Comparison of ENCODE assay signal across 11 cellular contexts in genomic region chr12:6140646-6141045, GRCh38. TPM values are rescaled to one million over a fixed set of nuclear protein-coding genes. Genes with fewer than 3 reads are reported as not detected.
DNase-seq lines count a peak whose midpoint lies in the region; ATAC-seq, FAIRE-seq and TF ChIP-seq lines count a peak whose summit lies in the region.
"Had no signal": no experiment of that assay in that cellular context is flagged by ENCODE, and none has a peak within 500 bp of the region (broad histone marks: within the 10 kb centered on the region; RNA-seq: fewer than 3 reads in every experiment).

No MANE protein-coding gene starts in this region.

- H3K4me3 ChIP-seq in liver (ENCODE audit: low read depth in 1 of 3, low read length in 3 of 3): no peak overlapping the region
- H3K4me3 ChIP-seq in HepG2 (replicated peaks in 1 of 3; ENCODE audit: insufficient read depth in 1 of 3, low read depth in 2 of 3, low read length in 3 of 3): no peak overlapping the region

- H3K4me3 Mint-ChIP-seq in dendritic cell treated with granulocyte-macrophage colony-stimulating factor and Interleukin-4, amounts not matched to agents 40 ng/mL and 50 ng/mL, for 4 days: peak overlapping the region; percentile 58
- H3K4me3 Mint-ChIP-seq in natural killer cell treated with Interleukin-12 subunit alpha and Interleukin-12 subunit beta and Interleukin-15 and Interleukin-18, amount 100 ng/mL, for 72 hours: peak overlapping the region; percentile 39

- TF ChIP-seq RAD21 in liver (IDR thresholded peaks at IDR 0.05): no peak
- TF ChIP-seq RAD21 in HepG2 (CRISPR knock-in tag; IDR thresholded peaks at IDR 0.05): no peak

- peaks cover 73% of the 10 kb centered on the region for H3K4me1 Mint-ChIP-seq in dendritic cell treated with granulocyte-macrophage colony-stimulating factor and Interleukin-4, amounts not matched to agents 40 ng/mL and 50 ng/mL, for 4 days (ENCODE audit: low read depth)
- peaks cover 24% of the 10 kb centered on the region in 2 donors for H3K4me1 Mint-ChIP-seq in natural killer cell treated with Interleukin-12 subunit alpha and Interleukin-12 subunit beta and Interleukin-15 and Interleukin-18, amount 100 ng/mL, for 72 hours (ENCODE audit: low read depth in 2 of 2)

- H4K20me1 ChIP-seq in HepG2 (ENCODE audit: insufficient read depth, low read length): no peaks in the 10 kb centered on the region

- no peaks in the 10 kb centered on the region for H3K9me3 Mint-ChIP-seq in dendritic cell treated with granulocyte-macrophage colony-stimulating factor and Interleukin-4, amounts not matched to agents 40 ng/mL and 50 ng/mL, for 4 days
- no peaks in the 10 kb centered on the region for H3K9me3 Mint-ChIP-seq in natural killer cell treated with Interleukin-12 subunit alpha and Interleukin-12 subunit beta and Interleukin-15 and Interleukin-18, amount 100 ng/mL, for 72 hours

- TF ChIP-seq POLR2A in HepG2 (IDR thresholded peaks at IDR 0.05; ENCODE audit: insufficient read depth in 1 of 2, low read depth in 2 of 2, low read length in 2 of 2): no peak

- ATAC-seq in HepG2 (no peak), HG02759 (IDR thresholded peaks at IDR 0.05; ENCODE audit: unreplicated experiment) (no peak)
- no peak for ATAC-seq in natural killer cell treated with Interleukin-12 subunit alpha and Interleukin-12 subunit beta and Interleukin-15 and Interleukin-18, amount 100 ng/mL, for 72 hours

- H2AFZ ChIP-seq in HepG2 (ENCODE audit: low read length): no peak overlapping the region

- peaks cover 3% of the 10 kb centered on the region for H3K27me3 Mint-ChIP-seq in dendritic cell treated with granulocyte-macrophage colony-stimulating factor and Interleukin-4, amounts not matched to agents 40 ng/mL and 50 ng/mL, for 4 days
- H3K27me3 Mint-ChIP-seq in natural killer cell treated with Interleukin-12 subunit alpha and Interleukin-12 subunit beta and Interleukin-15 and Interleukin-18, amount 100 ng/mL, for 72 hours: peaks cover 3 to 8% of the 10 kb centered on the region in 2 donors

- POLR2A ChIA-PET in HepG2 (lab: Yijun Ruan, JAX): no interaction called here

- H3K27me3 ChIP-seq in liver (ENCODE audit: control insufficient read depth in 4 of 4, insufficient read depth in 4 of 4, low read length in 3 of 4) (no peaks in the 10 kb centered on the region), HepG2 (ENCODE audit: control insufficient read depth in 1 of 2, insufficient read depth in 2 of 2, low read length in 2 of 2) (no peaks in the 10 kb centered on the region)

- H3K79me2 ChIP-seq in HepG2 (ENCODE audit: insufficient read depth, low read length): no peaks in the 10 kb centered on the region

- no peak for FAIRE-seq in HepG2 (lab: Jason Lieb, UNC)
- FAIRE-seq: H54 had no signal

- H3K4me1 ChIP-seq in liver (ENCODE audit: control insufficient read depth in 4 of 4, insufficient read depth in 4 of 4, low read length in 3 of 4) (peaks cover 0 to 6% (median 0%) of the 10 kb centered on the region in 4 donors), HepG2 (ENCODE audit: insufficient read depth, low read length) (no peaks in the 10 kb centered on the region)

- no peak overlapping the region for H3K4me2 ChIP-seq in HepG2 (ENCODE audit: low read depth, low read length)

- CTCF ChIA-PET in HepG2 (lab: Yijun Ruan, JAX; ENCODE audit: low intra/inter-chr PET ratio, low total read pairs): no interaction called here

- H3K9me3 ChIP-seq in liver (ENCODE audit: control insufficient read depth in 4 of 4, low read length in 3 of 4) (no peaks in the 10 kb centered on the region), HepG2 (ENCODE audit: low read length) (no peaks in the 10 kb centered on the region)

- peaks cover 8% of the 10 kb centered on the region for H3K36me3 Mint-ChIP-seq in dendritic cell treated with granulocyte-macrophage colony-stimulating factor and Interleukin-4, amounts not matched to agents 40 ng/mL and 50 ng/mL, for 4 days (ENCODE audit: low read depth)
- H3K36me3 Mint-ChIP-seq in natural killer cell treated with Interleukin-12 subunit alpha and Interleukin-12 subunit beta and Interleukin-15 and Interleukin-18, amount 100 ng/mL, for 72 hours: no peaks in the 10 kb centered on the region

- H3K9ac ChIP-seq in liver (ENCODE audit: low read depth in 1 of 2, low read length in 2 of 2) (no peak overlapping the region), HepG2 (ENCODE audit: insufficient read depth, low read depth, low read length) (no peak overlapping the region)

- no peak for DNase-seq in HepG2 (ENCODE audit: low spot score)
- DNase-seq in natural killer cell treated with Interleukin-12 subunit alpha and Interleukin-12 subunit beta and Interleukin-15 and Interleukin-18, amount 100 ng/mL, for 72 hours (ENCODE audit: low spot score): no peak
- DNase-seq in GDM1 (lab: John Stamatoyannopoulos, UW): no peak
- no peak for DNase-seq in activated CD4-positive, CD25-positive, alpha-beta regulatory T cell (lab: John Stamatoyannopoulos, UW)
- no peak for DNase-seq in mucosa of gallbladder (ENCODE audit: low spot score)
- DNase-seq: NCI-H2029, T1000 had no signal

- in situ Hi-C loops in HepG2 (cut with HindIII; ENCODE audit: extremely low pct_ligation_motif_present, low pct_unique_long_range_greater_than_20kb): no loop called here

- peak overlapping the region; percentile 94 for H3K27ac Mint-ChIP-seq in dendritic cell treated with granulocyte-macrophage colony-stimulating factor and Interleukin-4, amounts not matched to agents 40 ng/mL and 50 ng/mL, for 4 days
- H3K27ac Mint-ChIP-seq in natural killer cell treated with Interleukin-12 subunit alpha and Interleukin-12 subunit beta and Interleukin-15 and Interleukin-18, amount 100 ng/mL, for 72 hours: peak overlapping the region; percentile 67 to 77

- H3K36me3 ChIP-seq in liver (ENCODE audit: control insufficient read depth in 4 of 4, insufficient read depth in 3 of 4, low read depth in 1 of 4, low read length in 3 of 4) (no peaks in the 10 kb centered on the region), HepG2 (replicated peaks in 1 of 2; ENCODE audit: control insufficient read depth in 1 of 2, insufficient read depth in 2 of 2, low read length in 2 of 2) (no peaks in the 10 kb centered on the region)

- intact Hi-C loops in HepG2 (cut with micrococcal nuclease; ENCODE audit: unreplicated experiment): no loop called here
- intact Hi-C loops in dendritic cell treated with granulocyte-macrophage colony-stimulating factor and Interleukin-4, amounts not matched to agents 40 ng/mL and 50 ng/mL, for 4 days (cut with micrococcal nuclease): loop anchor here (1.0 kb wide), 1 partner anchor 27 kb away; no protein-coding TSS in a partner anchor

- TF ChIP-seq EP300 in HepG2 (IDR thresholded peaks at IDR 0.05; ENCODE audit: low read depth in 2 of 2, low read length in 2 of 2) (no peak), HepG2 (CRISPR knock-in tag; IDR thresholded peaks at IDR 0.05; ENCODE audit: borderline replicate concordance) (no peak)

- peak overlapping the region; percentile 49 to 66 for H3K27ac ChIP-seq in liver (ENCODE audit: low read depth in 1 of 2, low read length in 2 of 2)
- no peak overlapping the region for H3K27ac ChIP-seq in HepG2 (ENCODE audit: extremely low read length, insufficient read depth, low read length)

- no peak for TF ChIP-seq CTCF in liver (IDR thresholded peaks at IDR 0.05; ENCODE audit: low read depth, low read length, missing input control)
- TF ChIP-seq CTCF in HepG2 (CRISPR knock-in tag; IDR thresholded peaks at IDR 0.05): no peak

- WGBS in liver: 73% methylated on average over 3 of the region's 3 CpGs
- 87% methylated on average over 3 of the region's 3 CpGs for WGBS in HepG2 (ENCODE audit: low lambda C conversion rate)

- BruUV-seq in HepG2 (replicated peaks; lab: Mats Ljungman, UMichigan): no TSS peak

RNA-seq across cellular contexts. Expression of gene VWF, which starts 16.2 kb away (rescaled TPM):
- total RNA-seq in liver: 10 to 100 TPM in 1 of 2 donors, 1 to 10 TPM in 1; 2.1 to 10.8 TPM
- 1 to 10 TPM; 3.3 to 4.6 TPM for polyA plus RNA-seq in liver
- 0.20 and 0.22 TPM in 2 replicates for total RNA-seq in HepG2 (2016; rRNA removed; fragmentation: Illumina TruSeq; extraction: Trizol)
- not detected in 2 replicates for total RNA-seq in HepG2 (2016; cell fraction: cytosol; rRNA removed; fragmentation: Illumina TruSeq; extraction: Trizol; ENCODE audit: low read depth)
- 0.15 and 0.28 TPM in 2 replicates for total RNA-seq in HepG2 (2016; cell fraction: insoluble cytoplasmic fraction; rRNA removed; fragmentation: Illumina TruSeq; extraction: Trizol)
- 0.03 and 0.15 TPM in 2 replicates for total RNA-seq in HepG2 (2016; cell fraction: membrane; rRNA removed; fragmentation: Illumina TruSeq; extraction: Trizol)
- 0.12 and 0.19 TPM in 2 replicates for total RNA-seq in HepG2 (2016; cell fraction: nucleus; rRNA removed; fragmentation: Illumina TruSeq; extraction: Trizol)
- 0.25 and 0.63 TPM in 2 replicates for polyA plus RNA-seq in HepG2 (2011; rRNA removed)
- polyA plus RNA-seq in HepG2 (2011; cell fraction: cytosol; rRNA removed): 0.27 and 0.51 TPM in 2 replicates
- polyA plus RNA-seq in HepG2 (2011; cell fraction: nucleus; rRNA removed): 0.79 and 2.1 TPM in 2 replicates
- 0.89 and 2.0 TPM in 2 replicates for polyA plus RNA-seq in HepG2 (2012)
- 0.08 TPM in 1 of 2 replicates, not detected in the other for polyA plus RNA-seq in HepG2 (2016; cell fraction: cytosol; fragmentation: Illumina TruSeq; extraction: Trizol; ENCODE audit: low read depth)
- polyA plus RNA-seq in HepG2 (2016; cell fraction: insoluble cytoplasmic fraction; fragmentation: Illumina TruSeq; extraction: Trizol; ENCODE audit: low read depth): 0.23 and 0.40 TPM in 2 replicates
- polyA plus RNA-seq in HepG2 (2016; cell fraction: membrane; fragmentation: Illumina TruSeq; extraction: Trizol; ENCODE audit: low read depth): not detected in 2 replicates
- polyA plus RNA-seq in HepG2 (2016; cell fraction: nucleus; fragmentation: Illumina TruSeq; extraction: Trizol; ENCODE audit: insufficient read depth, low read depth): 0.08 and 0.84 TPM in 2 replicates
- 0.21 and 3.2 TPM in 2 replicates for polyA minus RNA-seq in HepG2 (2011; rRNA and poly(A)+ RNA removed; ENCODE audit: low replicate concordance)
- polyA minus RNA-seq in HepG2 (2011; cell fraction: cytosol; rRNA and poly(A)+ RNA removed): 0.26 and 0.89 TPM in 2 replicates
- 1.5 and 2.4 TPM in 2 replicates for polyA minus RNA-seq in HepG2 (2011; cell fraction: nucleus; rRNA and poly(A)+ RNA removed)
- total RNA-seq in natural killer cell treated with Interleukin-12 subunit alpha and Interleukin-12 subunit beta and Interleukin-15 and Interleukin-18, amount 100 ng/mL, for 72 hours: not detected
- 97.3 TPM for total RNA-seq in mucosa of gallbladder

RNA-seq across cellular contexts. Expression of gene CD9, which starts 59.6 kb away (rescaled TPM):
- total RNA-seq in liver (10 to 100 TPM; 18.7 to 25.8 TPM), HepG2 (2016; rRNA removed; fragmentation: Illumina TruSeq; extraction: Trizol) (4.3 and 5.8 TPM in 2 replicates), mucosa of gallbladder (139 TPM)
- polyA plus RNA-seq in liver (10 to 100 TPM; 38.9 to 65.2 TPM), HepG2 (2011; rRNA removed) (38.3 and 40.1 TPM in 2 replicates)
- 1.3 and 2.0 TPM in 2 replicates for total RNA-seq in HepG2 (2016; cell fraction: cytosol; rRNA removed; fragmentation: Illumina TruSeq; extraction: Trizol; ENCODE audit: low read depth)
- 2.4 and 6.9 TPM in 2 replicates for total RNA-seq in HepG2 (2016; cell fraction: insoluble cytoplasmic fraction; rRNA removed; fragmentation: Illumina TruSeq; extraction: Trizol)
- total RNA-seq in HepG2 (2016; cell fraction: membrane; rRNA removed; fragmentation: Illumina TruSeq; extraction: Trizol): 2.1 and 2.4 TPM in 2 replicates
- total RNA-seq in HepG2 (2016; cell fraction: nucleus; rRNA removed; fragmentation: Illumina TruSeq; extraction: Trizol): 5.9 and 6.5 TPM in 2 replicates
- polyA plus RNA-seq in HepG2 (2011; cell fraction: cytosol; rRNA removed): 30.3 and 47.3 TPM in 2 replicates
- 15.2 and 20.2 TPM in 2 replicates for polyA plus RNA-seq in HepG2 (2011; cell fraction: nucleus; rRNA removed)
- polyA plus RNA-seq in HepG2 (2012): 30.0 and 52.7 TPM in 2 replicates
- 1.4 and 1.8 TPM in 2 replicates for polyA plus RNA-seq in HepG2 (2016; cell fraction: cytosol; fragmentation: Illumina TruSeq; extraction: Trizol; ENCODE audit: low read depth)
- polyA plus RNA-seq in HepG2 (2016; cell fraction: insoluble cytoplasmic fraction; fragmentation: Illumina TruSeq; extraction: Trizol; ENCODE audit: low read depth): 5.2 and 5.4 TPM in 2 replicates
- 1.9 and 2.4 TPM in 2 replicates for polyA plus RNA-seq in HepG2 (2016; cell fraction: membrane; fragmentation: Illumina TruSeq; extraction: Trizol; ENCODE audit: low read depth)
- polyA plus RNA-seq in HepG2 (2016; cell fraction: nucleus; fragmentation: Illumina TruSeq; extraction: Trizol; ENCODE audit: insufficient read depth, low read depth): 10.1 and 12.9 TPM in 2 replicates
- 21.6 and 243 TPM in 2 replicates for polyA minus RNA-seq in HepG2 (2011; rRNA and poly(A)+ RNA removed; ENCODE audit: low replicate concordance)
- 12.1 and 13.6 TPM in 2 replicates for polyA minus RNA-seq in HepG2 (2011; cell fraction: cytosol; rRNA and poly(A)+ RNA removed)
- polyA minus RNA-seq in HepG2 (2011; cell fraction: nucleus; rRNA and poly(A)+ RNA removed): 8.9 and 10.4 TPM in 2 replicates
- total RNA-seq in natural killer cell treated with Interleukin-12 subunit alpha and Interleukin-12 subunit beta and Interleukin-15 and Interleukin-18, amount 100 ng/mL, for 72 hours: 1 to 10 TPM; 1.1 to 3.3 TPM
